In the genomic region with DNA sequence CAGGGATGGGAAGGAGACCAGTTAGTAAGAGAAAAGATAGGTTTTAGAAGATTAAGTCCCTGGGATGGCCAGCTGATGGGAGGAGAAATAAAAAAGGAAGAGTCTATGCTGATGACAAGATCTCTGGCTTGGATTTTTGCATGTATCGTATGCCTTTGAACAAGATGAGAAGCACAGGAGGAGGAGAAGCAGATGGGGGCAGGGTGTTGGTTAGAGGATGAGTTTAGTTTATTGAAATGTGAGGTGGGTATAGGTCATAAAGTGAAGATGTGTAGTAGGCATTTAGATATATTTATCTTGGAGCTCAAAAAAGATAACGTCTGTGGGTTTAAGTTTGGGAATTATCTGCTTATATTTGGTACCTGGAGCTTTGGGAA, we compare ENCODE assay signal across 8 cellular contexts.
DNase-seq lines count a peak whose midpoint lies in the region; ATAC-seq and TF ChIP-seq lines count a peak whose summit lies in the region.

No MANE protein-coding gene starts in this region.

- H3K79me2 ChIP-seq in ACC112 (ENCODE audit: control insufficient read depth, insufficient read depth, low read length, unreplicated experiment): peaks cover 41% of the 10 kb centered on the region

- no peak for TF ChIP-seq CTCF in HL-60 (IDR thresholded peaks at IDR 0.05; ENCODE audit: insufficient read depth, low read length)

- peaks cover 10% of the 10 kb centered on the region for H3K4me1 ChIP-seq in ACC112 (ENCODE audit: control insufficient read depth, insufficient read depth, low read length, unreplicated experiment)
- H3K4me1 ChIP-seq in mucosa of rectum (ENCODE audit: control insufficient read depth in 2 of 2, insufficient read depth in 2 of 2, low read length in 2 of 2): peaks cover 6 to 7% of the 10 kb centered on the region in 2 donors

- DNase-seq in HL-60 (ENCODE audit: low read depth in 1 of 2, low spot score in 1 of 2) (no peak), caudate nucleus (lab: John Stamatoyannopoulos, UW) (no peak), glomerular visceral epithelial cell (ENCODE audit: extremely low spot score) (no peak), NCI-H69 (lab: John Stamatoyannopoulos, UW) (no peak), NCI-H187 treated with DMSO at 0.1 percent for 48 hours (lab: John Stamatoyannopoulos, UW) (no peak)

- H3K36me3 ChIP-seq in ACC112 (ENCODE audit: insufficient read depth, low read length) (peaks cover 10% of the 10 kb centered on the region; the same call in 1 of the 2 replicates), mucosa of rectum (ENCODE audit: control insufficient read depth in 2 of 2, insufficient read depth in 2 of 2, low read length in 2 of 2) (peaks cover 0 to 3% of the 10 kb centered on the region in 2 donors)

- H3K4me3 ChIP-seq in ACC112 (ENCODE audit: low read depth, low read length) (peak overlapping the region; percentile 87), HL-60 (replicated peaks; ENCODE audit: insufficient read depth, low read length) (peak overlapping the region; percentile 93), mucosa of rectum (ENCODE audit: low read length in 2 of 2) (peak overlapping the region; percentile 92 to 99)

- H2AFZ ChIP-seq in ACC112 (ENCODE audit: low read length, unreplicated experiment): peak overlapping the region; percentile 66

- peak overlapping the region; percentile 82 for H3K27ac ChIP-seq in ACC112 (ENCODE audit: low read depth, low read length)
- peak overlapping the region; percentile 81; the same call in 1 of the 2 replicates for H3K27ac ChIP-seq in HL-60 (replicated peaks)
- peak overlapping the region; percentile 1 for H3K27ac ChIP-seq in caudate nucleus (ENCODE audit: low read depth, low read length)
- H3K27ac ChIP-seq in mucosa of rectum (ENCODE audit: low read depth in 2 of 2, low read length in 2 of 2): peak overlapping the region; percentile 92 to 97

- no peaks in the 10 kb centered on the region for H3K9me3 ChIP-seq in mucosa of rectum (ENCODE audit: control insufficient read depth in 2 of 2, low read length in 2 of 2)

- no peak for ATAC-seq in HG03135 (IDR thresholded peaks at IDR 0.05; ENCODE audit: unreplicated experiment)

- peak overlapping the region; percentile 86 to 96 for H3K9ac ChIP-seq in mucosa of rectum (ENCODE audit: low read depth in 1 of 2, low read length in 2 of 2)

- no peaks in the 10 kb centered on the region for H3K27me3 ChIP-seq in ACC112 (ENCODE audit: insufficient read depth, low read length)
- H3K27me3 ChIP-seq in HL-60 (ENCODE audit: insufficient read depth, poor library complexity, severe bottlenecking): no peaks in the 10 kb centered on the region
- no peaks in the 10 kb centered on the region for H3K27me3 ChIP-seq in mucosa of rectum (ENCODE audit: control insufficient read depth in 2 of 2, insufficient read depth in 2 of 2, low read length in 2 of 2)

Comparison
In these comparisons a context has a peak if more than half of its experiments do, and no peak if none do; other contexts are left out.
1. H3K27ac ChIP-seq: peak in every context shown above with its lines; median percentile 94 in mucosa of rectum; 82 in ACC112; 81 in HL-60; 1 in caudate nucleus.